Comparison of ENCODE assay signal across 8 cellular contexts in genomic region chr3:38453075-38453913, GRCh38. TPM values are rescaled to one million over a fixed set of nuclear protein-coding genes. Genes with fewer than 3 reads are reported as not detected.
DNase-seq lines count a peak whose midpoint lies in the region; ATAC-seq lines count a peak whose summit lies in the region.

Gene ACVR2B, plus strand, starts transcription at chr3:38453890. Its CDS starts 433 bp downstream, at chr3:38454323.

- H3K27me3 ChIP-seq in MG63 = no peaks in the 10 kb centered on the region

- CTCF ChIA-PET in activated naive CD4-positive, alpha-beta T cell treated with anti-CD3 and anti-CD28 coated beads, Interleukin-2, amount 10 ng/mL, durations not matched to agents 7 days and 5 days (lab: Charles Lee) = interaction anchor here (1.7 kb wide), 1 partner anchor 107 kb away, joined by 8 read pairs; the partner anchor contains the start of gene XYLB

- peaks cover 43% of the 10 kb centered on the region for H3K27me3 Mint-ChIP-seq in activated naive CD4-positive, alpha-beta T cell treated with anti-CD3 and anti-CD28 coated beads, Interleukin-2, amount 10 ng/mL, durations not matched to agents 7 days and 5 days

- peak within 1 kb of the TSS; percentile 85 for H3K27ac ChIP-seq in substantia nigra (ENCODE audit: low read depth, low read length, poor library complexity, severe bottlenecking)

- peaks cover 7% of the 10 kb centered on the region for H3K9me3 Mint-ChIP-seq in activated naive CD4-positive, alpha-beta T cell treated with anti-CD3 and anti-CD28 coated beads, Interleukin-2, amount 10 ng/mL, durations not matched to agents 7 days and 5 days

- peaks cover 1% of the 10 kb centered on the region for H3K36me3 Mint-ChIP-seq in activated naive CD4-positive, alpha-beta T cell treated with anti-CD3 and anti-CD28 coated beads, Interleukin-2, amount 10 ng/mL, durations not matched to agents 7 days and 5 days

- no peaks in the 10 kb centered on the region for H3K9me3 ChIP-seq in MG63

- H3K4me1 Mint-ChIP-seq in activated naive CD4-positive, alpha-beta T cell treated with anti-CD3 and anti-CD28 coated beads, Interleukin-2, amount 10 ng/mL, durations not matched to agents 7 days and 5 days = peaks cover 24% of the 10 kb centered on the region

- peak within 1 kb of the TSS; percentile 92 for H3K4me3 Mint-ChIP-seq in activated naive CD4-positive, alpha-beta T cell treated with anti-CD3 and anti-CD28 coated beads, Interleukin-2, amount 10 ng/mL, durations not matched to agents 7 days and 5 days

- H3K4me3 ChIP-seq in MG63 = peak within 1 kb of the TSS; percentile 47

- H3K36me3 ChIP-seq in MG63 = no peaks in the 10 kb centered on the region

- H3K27ac Mint-ChIP-seq in activated naive CD4-positive, alpha-beta T cell treated with anti-CD3 and anti-CD28 coated beads, Interleukin-2, amount 10 ng/mL, durations not matched to agents 7 days and 5 days = peak within 1 kb of the TSS; percentile 75

- ATAC-seq in GM21786 (IDR thresholded peaks at IDR 0.05; ENCODE audit: unreplicated experiment) = peak; percentile 45

- DNase-seq in CMK (ENCODE audit: low read depth) (peak; percentile 70), MG63 (peak; percentile 60), SK-N-DZ (ENCODE audit: low spot score) (peak; percentile 85), germinal center (ENCODE audit: low spot score) (peak; percentile 81), nucleus accumbens (lab: John Stamatoyannopoulos, UW) (peak in 55 of 56 donors; percentile 22 to 95 (median 82)), substantia nigra (lab: John Stamatoyannopoulos, UW) (peak; percentile 45 to 93 (median 83))
- peak; percentile 84 for DNase-seq in activated naive CD4-positive, alpha-beta T cell treated with anti-CD3 and anti-CD28 coated beads, Interleukin-2, amount 10 ng/mL, durations not matched to agents 7 days and 5 days

RNA-seq across cellular contexts. Expression of gene ACVR2B, which starts in this region (rescaled TPM):
- 1.1 and 1.2 TPM in 2 replicates for total RNA-seq in MG63 (2014; rRNA removed; shearing (Covaris generic); ENCODE audit: low replicate concordance)
- polyA plus RNA-seq in SK-N-DZ (2014; cell fraction: cytosol; rRNA removed) = 16.8 and 18.0 TPM in 2 replicates
- 10.3 and 11.3 TPM in 2 replicates for polyA plus RNA-seq in SK-N-DZ (2014; cell fraction: nucleus; rRNA removed)

Comparison
In these comparisons a context has a peak if more than half of its experiments do, and no peak if none do; other contexts are left out.
1. Peak in every context shown above with its lines: DNase-seq, ATAC-seq, H3K4me3 ChIP-seq and H3K27ac ChIP-seq.